2 cellular contexts compared by ENCODE assay signal in the genomic region with DNA sequence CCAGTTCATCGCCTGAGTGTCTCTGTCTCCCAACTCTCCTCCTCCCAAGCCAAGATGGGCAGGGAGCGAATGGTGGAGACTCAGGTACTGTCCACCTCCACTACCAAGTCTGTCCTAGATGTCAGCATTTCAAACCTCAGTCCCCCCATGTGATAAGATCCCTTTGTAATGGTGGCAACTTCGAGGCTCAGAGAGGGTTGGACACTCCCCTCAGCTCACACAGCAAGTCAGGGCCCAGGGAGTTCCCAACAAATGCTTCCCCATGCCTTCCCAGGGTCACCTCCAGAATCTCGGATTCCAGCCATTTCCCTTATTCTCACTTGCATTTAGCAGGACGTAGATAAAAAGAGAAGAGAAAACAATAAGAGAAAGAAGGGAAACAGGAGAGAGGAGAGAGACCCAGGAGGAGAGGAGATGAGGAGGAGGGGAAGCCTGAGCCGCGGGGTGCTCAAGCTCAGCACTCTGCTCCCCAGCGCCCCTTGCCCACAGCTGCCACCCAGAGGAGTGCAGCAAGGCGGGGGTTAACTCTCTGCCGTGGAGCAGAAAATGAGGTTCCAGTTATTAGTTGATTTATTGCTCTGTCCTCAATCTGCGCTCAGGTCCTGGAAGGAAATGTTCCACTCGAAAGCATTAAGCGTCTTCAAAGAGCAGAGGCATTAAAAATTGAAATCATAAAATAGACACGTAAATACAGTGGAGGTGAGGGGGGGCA.
TF ChIP-seq lines count a peak whose summit lies in the region.

No MANE protein-coding gene starts in this region.

TF ChIP-seq in HepG2, 621 proteins besides CTCF, POLR2A, EP300 and RAD21:
- TF ChIP-seq, protein P1, sequence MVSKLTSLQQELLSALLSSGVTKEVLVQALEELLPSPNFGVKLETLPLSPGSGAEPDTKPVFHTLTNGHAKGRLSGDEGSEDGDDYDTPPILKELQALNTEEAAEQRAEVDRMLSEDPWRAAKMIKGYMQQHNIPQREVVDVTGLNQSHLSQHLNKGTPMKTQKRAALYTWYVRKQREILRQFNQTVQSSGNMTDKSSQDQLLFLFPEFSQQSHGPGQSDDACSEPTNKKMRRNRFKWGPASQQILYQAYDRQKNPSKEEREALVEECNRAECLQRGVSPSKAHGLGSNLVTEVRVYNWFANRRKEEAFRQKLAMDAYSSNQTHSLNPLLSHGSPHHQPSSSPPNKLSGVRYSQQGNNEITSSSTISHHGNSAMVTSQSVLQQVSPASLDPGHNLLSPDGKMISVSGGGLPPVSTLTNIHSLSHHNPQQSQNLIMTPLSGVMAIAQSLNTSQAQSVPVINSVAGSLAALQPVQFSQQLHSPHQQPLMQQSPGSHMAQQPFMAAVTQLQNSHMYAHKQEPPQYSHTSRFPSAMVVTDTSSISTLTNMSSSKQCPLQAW (CRISPR knock-in tag; IDR thresholded peaks at IDR 0.05) = no peak
- peak; percentile 74 for TF ChIP-seq ZNF768 (CRISPR knock-in tag; IDR thresholded peaks at IDR 0.05)

TF ChIP-seq in H1, 55 proteins besides CTCF, POLR2A, EP300 and RAD21:
- no peak for TF ChIP-seq TAF7 (optimal IDR thresholded peaks at IDR 0.05; ENCODE audit: borderline replicate concordance, low read depth, low read length)
- 0 out of 2 replicates have a peak, but pooled peaks have one; percentile 40 for TF ChIP-seq KDM1A (IDR thresholded peaks at IDR 0.05; ENCODE audit: borderline replicate concordance, low read length)
TF ChIP-seq in H1: peak in this region for 1.
